ENCODE assay signal across 1 cellular context in the genomic region with DNA sequence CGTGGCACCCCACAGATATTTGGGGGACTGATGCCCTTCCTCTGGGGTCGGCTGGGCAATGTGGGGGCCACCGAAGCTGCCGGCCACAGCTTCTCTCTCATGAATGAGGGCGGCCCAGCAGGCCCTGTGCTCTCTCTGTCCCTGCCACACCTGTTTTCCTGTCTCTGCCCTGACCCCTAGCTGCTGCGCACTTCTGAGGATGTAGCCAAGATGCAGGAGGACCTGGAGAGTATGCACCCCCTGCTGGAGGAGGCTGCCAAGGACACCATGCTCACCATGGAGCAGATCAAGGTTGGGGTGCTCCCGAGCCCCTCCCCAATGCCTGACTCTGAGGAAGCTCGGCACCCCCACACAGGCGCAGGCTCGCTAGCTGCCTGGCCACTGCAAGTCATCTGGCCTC.
A peak's percentile ranks its signal among the peaks of the same experiment; 100 is the strongest.
TF ChIP-seq lines count a peak whose summit lies in the region.

No MANE protein-coding gene starts in this region.

TF ChIP-seq in GM12878, 131 proteins besides CTCF, POLR2A, EP300 and RAD21:
- TF ChIP-seq IKZF1 (conservative IDR thresholded peaks at IDR 0.05) (0 out of 2 replicates have a peak, but pooled peaks have one; percentile 13), SMC3 (IDR thresholded peaks at IDR 0.05; ENCODE audit: borderline replicate concordance, low read length) (peak; percentile 55), SP1 (IDR thresholded peaks at IDR 0.05; ENCODE audit: low read depth, low read length) (no peak), SRF (IDR thresholded peaks at IDR 0.05; ENCODE audit: low read depth in 2 of 2, low read length in 2 of 2) (no peak), EZH2 (IDR thresholded peaks at IDR 0.05; ENCODE audit: borderline replicate concordance, control insufficient read depth, low read depth, low read length) (no peak), ETV6 (conservative IDR thresholded peaks at IDR 0.05 in 1 of 2, IDR thresholded peaks at IDR 0.05 in 1 of 2; ENCODE audit: borderline replicate concordance in 1 of 2, low read depth in 1 of 2) (no peak), HCFC1 (IDR thresholded peaks at IDR 0.05; ENCODE audit: low read length) (no peak), SUPT20H (IDR thresholded peaks at IDR 0.05; ENCODE audit: borderline replicate concordance, control insufficient read depth, low read depth, low read length) (no peak), PML (IDR thresholded peaks at IDR 0.05; ENCODE audit: low read length) (no peak)
- TF ChIP-seq, protein P1, sequence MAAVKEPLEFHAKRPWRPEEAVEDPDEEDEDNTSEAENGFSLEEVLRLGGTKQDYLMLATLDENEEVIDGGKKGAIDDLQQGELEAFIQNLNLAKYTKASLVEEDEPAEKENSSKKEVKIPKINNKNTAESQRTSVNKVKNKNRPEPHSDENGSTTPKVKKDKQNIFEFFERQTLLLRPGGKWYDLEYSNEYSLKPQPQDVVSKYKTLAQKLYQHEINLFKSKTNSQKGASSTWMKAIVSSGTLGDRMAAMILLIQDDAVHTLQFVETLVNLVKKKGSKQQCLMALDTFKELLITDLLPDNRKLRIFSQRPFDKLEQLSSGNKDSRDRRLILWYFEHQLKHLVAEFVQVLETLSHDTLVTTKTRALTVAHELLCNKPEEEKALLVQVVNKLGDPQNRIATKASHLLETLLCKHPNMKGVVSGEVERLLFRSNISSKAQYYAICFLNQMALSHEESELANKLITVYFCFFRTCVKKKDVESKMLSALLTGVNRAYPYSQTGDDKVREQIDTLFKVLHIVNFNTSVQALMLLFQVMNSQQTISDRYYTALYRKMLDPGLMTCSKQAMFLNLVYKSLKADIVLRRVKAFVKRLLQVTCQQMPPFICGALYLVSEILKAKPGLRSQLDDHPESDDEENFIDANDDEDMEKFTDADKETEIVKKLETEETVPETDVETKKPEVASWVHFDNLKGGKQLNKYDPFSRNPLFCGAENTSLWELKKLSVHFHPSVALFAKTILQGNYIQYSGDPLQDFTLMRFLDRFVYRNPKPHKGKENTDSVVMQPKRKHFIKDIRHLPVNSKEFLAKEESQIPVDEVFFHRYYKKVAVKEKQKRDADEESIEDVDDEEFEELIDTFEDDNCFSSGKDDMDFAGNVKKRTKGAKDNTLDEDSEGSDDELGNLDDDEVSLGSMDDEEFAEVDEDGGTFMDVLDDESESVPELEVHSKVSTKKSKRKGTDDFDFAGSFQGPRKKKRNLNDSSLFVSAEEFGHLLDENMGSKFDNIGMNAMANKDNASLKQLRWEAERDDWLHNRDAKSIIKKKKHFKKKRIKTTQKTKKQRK (IDR thresholded peaks at IDR 0.05; ENCODE audit: low read depth, low read length) = no peak
- TF ChIP-seq, protein P2, sequence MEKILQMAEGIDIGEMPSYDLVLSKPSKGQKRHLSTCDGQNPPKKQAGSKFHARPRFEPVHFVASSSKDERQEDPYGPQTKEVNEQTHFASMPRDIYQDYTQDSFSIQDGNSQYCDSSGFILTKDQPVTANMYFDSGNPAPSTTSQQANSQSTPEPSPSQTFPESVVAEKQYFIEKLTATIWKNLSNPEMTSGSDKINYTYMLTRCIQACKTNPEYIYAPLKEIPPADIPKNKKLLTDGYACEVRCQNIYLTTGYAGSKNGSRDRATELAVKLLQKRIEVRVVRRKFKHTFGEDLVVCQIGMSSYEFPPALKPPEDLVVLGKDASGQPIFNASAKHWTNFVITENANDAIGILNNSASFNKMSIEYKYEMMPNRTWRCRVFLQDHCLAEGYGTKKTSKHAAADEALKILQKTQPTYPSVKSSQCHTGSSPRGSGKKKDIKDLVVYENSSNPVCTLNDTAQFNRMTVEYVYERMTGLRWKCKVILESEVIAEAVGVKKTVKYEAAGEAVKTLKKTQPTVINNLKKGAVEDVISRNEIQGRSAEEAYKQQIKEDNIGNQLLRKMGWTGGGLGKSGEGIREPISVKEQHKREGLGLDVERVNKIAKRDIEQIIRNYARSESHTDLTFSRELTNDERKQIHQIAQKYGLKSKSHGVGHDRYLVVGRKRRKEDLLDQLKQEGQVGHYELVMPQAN (conservative IDR thresholded peaks at IDR 0.05) = no peak
- TF ChIP-seq, protein P3, sequence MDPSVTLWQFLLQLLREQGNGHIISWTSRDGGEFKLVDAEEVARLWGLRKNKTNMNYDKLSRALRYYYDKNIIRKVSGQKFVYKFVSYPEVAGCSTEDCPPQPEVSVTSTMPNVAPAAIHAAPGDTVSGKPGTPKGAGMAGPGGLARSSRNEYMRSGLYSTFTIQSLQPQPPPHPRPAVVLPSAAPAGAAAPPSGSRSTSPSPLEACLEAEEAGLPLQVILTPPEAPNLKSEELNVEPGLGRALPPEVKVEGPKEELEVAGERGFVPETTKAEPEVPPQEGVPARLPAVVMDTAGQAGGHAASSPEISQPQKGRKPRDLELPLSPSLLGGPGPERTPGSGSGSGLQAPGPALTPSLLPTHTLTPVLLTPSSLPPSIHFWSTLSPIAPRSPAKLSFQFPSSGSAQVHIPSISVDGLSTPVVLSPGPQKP (IDR thresholded peaks at IDR 0.05; ENCODE audit: low read depth, low read length) = no peak
